In the genomic region with DNA sequence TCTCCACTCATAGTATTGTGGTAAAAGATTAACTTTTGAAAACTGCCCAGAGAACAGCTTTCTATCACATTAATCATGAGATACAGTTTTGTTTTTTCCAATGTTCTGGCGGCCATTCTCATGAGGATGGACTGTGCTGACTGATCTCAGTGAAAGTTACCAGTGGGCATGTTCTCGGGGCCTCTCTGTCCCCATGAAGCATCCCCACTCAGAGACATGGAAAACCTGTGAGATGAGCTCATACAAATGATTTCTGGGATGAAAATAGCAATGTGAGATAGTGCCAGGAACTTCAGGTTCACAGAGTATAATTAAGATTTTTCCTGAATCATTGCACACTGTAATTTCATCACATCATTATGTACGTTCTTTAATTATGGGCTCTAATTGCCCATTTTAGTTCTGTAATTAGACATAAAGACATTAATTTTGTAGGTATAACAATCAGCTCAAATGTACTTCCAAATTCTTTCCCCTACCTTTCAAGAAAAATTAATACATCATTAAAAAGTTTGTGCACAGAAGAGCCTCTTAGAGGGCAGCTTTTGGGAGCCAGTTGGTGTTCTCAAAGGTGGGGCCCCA, we compare ENCODE assay signal across 1 cellular context.
TF ChIP-seq lines count a peak whose summit lies in the region.

No MANE protein-coding gene starts in this region.

TF ChIP-seq in SK-N-SH, 30 proteins besides CTCF, POLR2A, EP300 and RAD21 (continued from another document):
- no peak for TF ChIP-seq TEAD4 (IDR thresholded peaks at IDR 0.05; ENCODE audit: borderline replicate concordance, insufficient read depth)
- no peak for TF ChIP-seq TCF12 (IDR thresholded peaks at IDR 0.05)
- TF ChIP-seq FOXM1 (IDR thresholded peaks at IDR 0.05; ENCODE audit: low read depth), result no peak
- no peak for TF ChIP-seq MEF2A (IDR thresholded peaks at IDR 0.05; ENCODE audit: borderline replicate concordance, low read depth)
- no peak for TF ChIP-seq NFIC (IDR thresholded peaks at IDR 0.05; ENCODE audit: borderline replicate concordance)
- no peak for TF ChIP-seq RCOR1 (IDR thresholded peaks at IDR 0.05; ENCODE audit: low read length)
- no peak for TF ChIP-seq FOSL2 (IDR thresholded peaks at IDR 0.05; ENCODE audit: borderline replicate concordance, low read depth)
- TF ChIP-seq TAF1 (IDR thresholded peaks at IDR 0.05; ENCODE audit: borderline replicate concordance, low read depth, low read length), result no peak
